Comparison of ENCODE assay signal across 21 cellular contexts in the genomic region with DNA sequence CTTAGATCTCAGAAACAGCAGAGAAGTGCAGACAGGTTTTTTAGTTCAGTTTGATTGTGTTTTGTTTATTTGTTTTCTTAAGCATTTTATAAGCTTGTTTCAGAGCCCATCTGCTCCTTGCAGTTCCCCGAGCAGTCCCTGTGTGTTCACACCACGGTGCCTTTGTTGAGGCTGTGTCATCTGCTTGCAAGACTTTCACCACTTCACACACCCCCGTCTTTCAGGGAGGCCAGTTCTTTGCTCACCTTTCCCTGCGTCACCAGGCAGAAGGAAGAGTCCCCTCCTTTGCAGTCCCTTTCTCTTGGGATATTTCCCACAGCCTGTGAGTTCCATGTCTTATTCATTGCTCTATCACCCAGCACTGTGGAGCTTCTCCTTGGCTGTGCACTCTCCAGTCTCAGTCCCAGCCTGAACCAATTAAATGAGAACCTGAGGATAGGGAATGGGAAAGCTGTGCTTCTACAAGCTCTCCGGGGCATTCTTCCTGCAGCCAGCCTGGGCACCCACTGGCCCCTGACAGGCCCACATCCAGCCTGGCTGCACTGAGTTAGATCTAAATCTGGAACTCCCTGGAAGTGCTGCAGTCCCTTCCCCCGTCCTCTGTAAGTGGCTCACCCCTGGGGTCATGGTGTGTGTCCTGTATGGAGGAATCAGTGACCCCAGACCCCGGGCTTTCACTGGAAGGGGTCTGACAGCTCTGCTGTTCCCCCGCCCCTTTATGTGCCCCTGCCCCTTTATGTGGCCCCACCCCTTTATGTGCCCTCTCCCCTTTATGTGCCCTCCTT. TPM values are rescaled to one million over a fixed set of nuclear protein-coding genes. Genes with fewer than 3 reads are reported as not detected.
DNase-seq lines count a peak whose midpoint lies in the region; ATAC-seq and TF ChIP-seq lines count a peak whose summit lies in the region.
"Had no signal": no experiment of that assay in that cellular context is flagged by ENCODE, and none has a peak within 500 bp of the region (broad histone marks: within the 10 kb centered on the region; RNA-seq: fewer than 3 reads in every experiment).

No MANE protein-coding gene starts in this region.

- no peak for TF ChIP-seq CTCF in Loucy (conservative IDR thresholded peaks at IDR 0.05; ENCODE audit: low read length)
- TF ChIP-seq CTCF in coronary artery (IDR thresholded peaks at IDR 0.05): no peak
- TF ChIP-seq CTCF in psoas muscle (IDR thresholded peaks at IDR 0.05): no peak

- no peak overlapping the region for H3K4me3 ChIP-seq in CD8-positive, alpha-beta memory T cell (ENCODE audit: low read length)
- H3K4me3 ChIP-seq in Loucy (ENCODE audit: low read length, poor library complexity, severe bottlenecking) (peak overlapping the region; percentile 76), coronary artery (no peak overlapping the region), psoas muscle (no peak overlapping the region)
- H3K4me3 ChIP-seq: colonic mucosa, GM23338, tibial artery had no signal

- H3K4me1 Mint-ChIP-seq in CD8-positive, alpha-beta memory T cell: peaks cover 56 to 94% (median 73%) of the 10 kb centered on the region in 3 donors

- WGBS in psoas muscle, 3 donors: 45 to 62% (median 49%) methylated on average over 8 of the region's 8 CpGs

- H3K9me3 Mint-ChIP-seq in CD8-positive, alpha-beta memory T cell: no peaks in the 10 kb centered on the region
- H3K9me3 Mint-ChIP-seq: activated T-cell treated with anti-CD3 and anti-CD28 coated beads, Interleukin-2, amount 50 U/mL, for 24 hours; GM23338; memory B cell; naive B cell had no signal

- POLR2A ChIA-PET in CD8-positive, alpha-beta memory T cell (lab: Charles Lee): no interaction called here

- H3K4me1 ChIP-seq in CD8-positive, alpha-beta memory T cell (ENCODE audit: insufficient read depth, low read length): peaks cover 45% of the 10 kb centered on the region
- H3K4me1 ChIP-seq in Loucy (ENCODE audit: insufficient read depth, low read length, poor library complexity, severe bottlenecking) (peaks cover 70% of the 10 kb centered on the region), psoas muscle (peaks cover 90% of the 10 kb centered on the region)
- H3K4me1 ChIP-seq: colonic mucosa had no signal

- H2AFZ ChIP-seq in Loucy (ENCODE audit: low read length): no peak overlapping the region
- H2AFZ ChIP-seq: GM23338 had no signal

- no peaks in the 10 kb centered on the region for H3K9me2 ChIP-seq in Loucy (replicated peaks; ENCODE audit: low read depth, low read length)

- peaks cover 97% of the 10 kb centered on the region for H3K79me2 ChIP-seq in Loucy (ENCODE audit: insufficient read depth, low read length)

- H3K9me3 ChIP-seq in CD8-positive, alpha-beta memory T cell (ENCODE audit: low read length): no peaks in the 10 kb centered on the region
- H3K9me3 ChIP-seq in Loucy (ENCODE audit: insufficient read depth, low read depth, low read length) (no peaks in the 10 kb centered on the region), psoas muscle (no peaks in the 10 kb centered on the region)
- H3K9me3 ChIP-seq: colonic mucosa, tibial artery had no signal

- peak overlapping the region in 5 of 7 donors; percentile 7 to 71 (median 49) for H3K4me3 Mint-ChIP-seq in CD8-positive, alpha-beta memory T cell
- H3K4me3 Mint-ChIP-seq: activated T-cell treated with anti-CD3 and anti-CD28 coated beads, Interleukin-2, amount 50 U/mL, for 24 hours; GM23338; memory B cell; naive B cell had no signal

- H3K9ac ChIP-seq in Loucy (ENCODE audit: low read depth, low read length, poor library complexity, severe bottlenecking): peak overlapping the region; percentile 38

- no peaks in the 10 kb centered on the region for H3K36me3 ChIP-seq in CD8-positive, alpha-beta memory T cell (ENCODE audit: insufficient read depth, low read length)
- H3K36me3 ChIP-seq in Loucy (ENCODE audit: insufficient read depth, low read length) (no peaks in the 10 kb centered on the region), psoas muscle (ENCODE audit: insufficient read depth in 1 of 2, low read depth in 1 of 2) (no peaks in the 10 kb centered on the region)
- H3K36me3 ChIP-seq: colonic mucosa had no signal

- peaks cover 0 to 35% (median 1%) of the 10 kb centered on the region in 3 donors for H3K36me3 Mint-ChIP-seq in CD8-positive, alpha-beta memory T cell
- H3K36me3 Mint-ChIP-seq: naive B cell had no signal

- H3K4me2 ChIP-seq in Loucy (ENCODE audit: low read depth, low read length, poor library complexity, severe bottlenecking): peak overlapping the region; percentile 82
- H3K4me2 ChIP-seq: GM23338 had no signal

- intact Hi-C loops in psoas muscle (cut with DNase I): no loop called here

- peak in 1 of 4 donors; percentile 26 for ATAC-seq in psoas muscle
- ATAC-seq in GM21717 (IDR thresholded peaks at IDR 0.05; ENCODE audit: unreplicated experiment): no peak
- no peak for ATAC-seq in GM21360 (IDR thresholded peaks at IDR 0.05; ENCODE audit: unreplicated experiment)
- ATAC-seq: GM23338 had no signal

- no peaks in the 10 kb centered on the region for H3F3A ChIP-seq in Loucy (ENCODE audit: low read depth)

- peak overlapping the region; percentile 71 to 99 (median 84) for H3K27ac Mint-ChIP-seq in CD8-positive, alpha-beta memory T cell
- H3K27ac Mint-ChIP-seq: activated T-cell treated with anti-CD3 and anti-CD28 coated beads, Interleukin-2, amount 50 U/mL, for 24 hours; GM23338; memory B cell had no signal

- no peak for DNase-seq in CD8-positive, alpha-beta memory T cell
- DNase-seq in coronary artery (ENCODE audit: low spot score) (peak; percentile 56), psoas muscle (no peak), AML-193 (lab: John Stamatoyannopoulos, UW) (no peak)
- DNase-seq: activated CD4-positive, alpha-beta T cell treated with anti-CD3 and anti-CD28 coated beads, Interleukin-2, amount 50 U/mL, for 1 hour; activated naive CD4-positive, alpha-beta T cell treated with Interleukin-2 at 50 U/mL for 16 hours; activated T-cell treated with anti-CD3 and anti-CD28 coated beads, Interleukin-2, amount 50 U/mL, for 24 hours; colonic mucosa; EL; KBM-7; naive B cell; NCI-H1105 treated with DMSO at 0.1 percent for 48 hours; NCI-H2107; NCI-H524; stimulated activated CD4-positive, alpha-beta T cell treated with anti-CD3 and anti-CD28 coated beads, Interleukin-12 subunit alpha, Interleukin-12 subunit beta, amount 100 ng/mL, for 4 hours; tibial artery had no signal

- no peak overlapping the region for H3K27ac ChIP-seq in CD8-positive, alpha-beta memory T cell (ENCODE audit: low read depth, low read length)
- H3K27ac ChIP-seq in coronary artery: no peak overlapping the region
- peak overlapping the region; percentile 59 for H3K27ac ChIP-seq in psoas muscle
- H3K27ac ChIP-seq: colonic mucosa, tibial artery had no signal

- H3K27me3 Mint-ChIP-seq in CD8-positive, alpha-beta memory T cell: no peaks in the 10 kb centered on the region
- H3K27me3 Mint-ChIP-seq: activated T-cell treated with anti-CD3 and anti-CD28 coated beads, Interleukin-2, amount 50 U/mL, for 24 hours had no signal

- H3K27me3 ChIP-seq in CD8-positive, alpha-beta memory T cell (ENCODE audit: insufficient read depth, low read length, poor library complexity, severe bottlenecking): no peaks in the 10 kb centered on the region
- H3K27me3 ChIP-seq in Loucy (ENCODE audit: insufficient read depth, low read length, poor library complexity, severe bottlenecking) (no peaks in the 10 kb centered on the region), psoas muscle (ENCODE audit: insufficient read depth in 3 of 3, low read length in 2 of 3) (no peaks in the 10 kb centered on the region)
- H3K27me3 ChIP-seq: colonic mucosa, tibial artery had no signal

- CTCF ChIA-PET in CD8-positive, alpha-beta memory T cell (lab: Charles Lee): interaction anchor here (0.9 to 1.5 kb wide), 3 partner anchors 13 to 159 kb away, joined by 5 read pairs; no protein-coding TSS in a partner anchor

- peaks cover 29% of the 10 kb centered on the region for H4K20me1 ChIP-seq in Loucy (ENCODE audit: insufficient read depth, low read length, poor library complexity, severe bottlenecking)

RNA-seq across cellular contexts. Expression of gene MVB12B, which starts 5.5 kb away (rescaled TPM):
- total RNA-seq in CD8-positive, alpha-beta memory T cell: 10 to 100 TPM; 11.0 to 13.1 TPM
- polyA plus RNA-seq in CD8-positive, alpha-beta memory T cell: 12.7 TPM
- 10 to 100 TPM in 3 of 4 donors, 1 to 10 TPM in 1; 7.8 to 25.6 (median 15.1) TPM for total RNA-seq in psoas muscle
- polyA plus RNA-seq in psoas muscle: 10 to 100 TPM in 1 of 3 donors, 1 to 10 TPM in 2; 1.5 to 11.6 (median 3.8) TPM
